ENCODE assay signal across 14 cellular contexts in the genomic region with DNA sequence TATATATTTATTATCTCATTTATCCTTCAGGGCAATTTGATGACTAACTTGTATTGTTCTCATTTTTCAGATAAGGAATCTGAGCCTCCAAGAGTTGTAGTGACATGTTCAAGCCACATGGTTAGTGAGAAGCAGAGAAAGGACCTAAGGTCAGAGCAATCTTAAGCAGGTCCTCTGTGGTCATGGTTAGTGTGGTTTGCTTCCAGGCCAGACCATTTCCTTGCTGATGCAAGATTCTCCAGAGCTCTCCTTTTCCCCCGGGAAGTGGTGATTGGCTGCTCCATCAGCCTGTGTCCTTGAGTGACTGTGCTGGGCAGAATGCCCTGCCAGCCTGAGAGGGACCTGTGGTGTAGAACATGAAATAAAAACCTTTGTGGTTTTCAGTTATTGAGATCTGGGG.
A peak's percentile ranks its signal among the peaks of the same experiment; 100 is the strongest.
DNase-seq lines count a peak whose midpoint lies in the region; ATAC-seq and TF ChIP-seq lines count a peak whose summit lies in the region.
"Had no signal": no experiment of that assay in that cellular context is flagged by ENCODE, and none has a peak within 500 bp of the region (broad histone marks: within the 10 kb centered on the region; RNA-seq: fewer than 3 reads in every experiment).

No MANE protein-coding gene starts in this region.

- no peaks in the 10 kb centered on the region for H3K9me3 Mint-ChIP-seq in activated T-helper 1 cell treated with anti-CD3 and anti-CD28 coated beads, Interleukin-12 subunit alpha, Interleukin-12 subunit beta, Interleukin-2, Interleukin-4 antibody, amounts not matched to agents 30 ng/mL and 10 ng/mL and 1 ng/mL, durations not matched to agents 14 hours and 24 hours and 36 hours
- no peaks in the 10 kb centered on the region for H3K9me3 Mint-ChIP-seq in activated T-cell treated with anti-CD3 and anti-CD28 coated beads, Interleukin-2, amount 50 U/mL, for 4 hours
- H3K9me3 Mint-ChIP-seq: T-cell had no signal

- 10% methylated on average over 1 of the region's 1 CpG for WGBS in SK-N-SH (ENCODE audit: low lambda C conversion rate)
- 33 to 73% methylated on average over 1 of the region's 1 CpG for whole genome bisulfite sequencing in testis, 2 donors

- H3K9me3 ChIP-seq in SK-N-SH = no peaks in the 10 kb centered on the region
- no peaks in the 10 kb centered on the region for H3K9me3 ChIP-seq in fibroblast of lung (ENCODE audit: control insufficient read depth, insufficient read depth, low read depth, low read length)
- H3K9me3 ChIP-seq in testis = no peaks in the 10 kb centered on the region
- H3K9me3 ChIP-seq: tibial nerve had no signal

- TF ChIP-seq CTCF in SK-N-SH (IDR thresholded peaks at IDR 0.05) (no peak), fibroblast of lung (conservative IDR thresholded peaks at IDR 0.05 in 1 of 2, IDR thresholded peaks at IDR 0.05 in 1 of 2; ENCODE audit: low read depth in 1 of 2, low read length in 2 of 2) (no peak), testis (IDR thresholded peaks at IDR 0.05) (no peak)

- H2AFZ ChIP-seq in SK-N-SH (ENCODE audit: low read depth) = no peak overlapping the region
- no peak overlapping the region for H2AFZ ChIP-seq in fibroblast of lung (ENCODE audit: low read length)

- H3K4me3 ChIP-seq in SK-N-SH (ENCODE audit: low read depth in 2 of 2, low read length in 1 of 2) (no peak overlapping the region), fibroblast of lung (replicated peaks in 1 of 4; ENCODE audit: control extremely low read depth in 1 of 4, insufficient read depth in 1 of 4, low read depth in 3 of 4, low read length in 4 of 4) (no peak overlapping the region), testis (no peak overlapping the region)
- H3K4me3 ChIP-seq: tibial nerve had no signal

- TF ChIP-seq POLR2A in testis (IDR thresholded peaks at IDR 0.05) = no peak

- no peaks in the 10 kb centered on the region; a peak in 1 of 4 replicates for H3K4me1 ChIP-seq in SK-N-SH (ENCODE audit: control insufficient read depth in 1 of 2, insufficient read depth in 2 of 2, low read depth in 1 of 2, low read length in 1 of 2)
- H3K4me1 ChIP-seq in fibroblast of lung (ENCODE audit: control insufficient read depth, extremely low read depth, insufficient read depth, low read length) = no peaks in the 10 kb centered on the region
- H3K4me1 ChIP-seq in testis = no peaks in the 10 kb centered on the region
- H3K4me1 ChIP-seq: tibial nerve had no signal

- DNase-seq in SK-N-SH = no peak
- peak; percentile 37 for DNase-seq in RKO (ENCODE audit: low spot score)
- DNase-seq in fibroblast of lung (ENCODE audit: low read depth in 2 of 2) = peak; percentile 90 to 98
- DNase-seq in testis = peak; percentile 33
- DNase-seq in activated T-helper 1 cell treated with anti-CD3 and anti-CD28 coated beads, Interleukin-12 subunit alpha, Interleukin-12 subunit beta, Interleukin-2, Interleukin-4 antibody, amounts not matched to agents 30 ng/mL and 10 ng/mL and 1 ng/mL, durations not matched to agents 14 hours and 24 hours and 36 hours (ENCODE audit: low spot score) = no peak
- DNase-seq in activated T-cell treated with anti-CD3 and anti-CD28 coated beads, Interleukin-2, amount 50 U/mL, for 4 hours = no peak
- DNase-seq: activated T-cell treated with anti-CD3 and anti-CD28 coated beads, Interleukin-2, amount 50 U/mL, for 48 hours; CD4-positive, CD25-positive, alpha-beta regulatory T cell; NCI-H1436; stimulated activated CD4-positive, alpha-beta T cell treated with anti-CD3 and anti-CD28 coated beads, Interleukin-1b, Interleukin-23, amount 100 ng/mL, for 48 hours; T-cell had no signal

- H3K27ac ChIP-seq in SK-N-SH (ENCODE audit: low read depth in 2 of 2, low read length in 1 of 2) (no peak overlapping the region), fibroblast of lung (ENCODE audit: insufficient read depth, low read length) (no peak overlapping the region), testis (no peak overlapping the region)
- H3K27ac ChIP-seq: tibial nerve had no signal

- H3K27me3 ChIP-seq in SK-N-SH (ENCODE audit: insufficient read depth) (no peaks in the 10 kb centered on the region), fibroblast of lung (ENCODE audit: control insufficient read depth, insufficient read depth, low read length) (no peaks in the 10 kb centered on the region), testis (no peaks in the 10 kb centered on the region)
- H3K27me3 ChIP-seq: tibial nerve had no signal

- H3K9ac ChIP-seq in SK-N-SH (no peak overlapping the region), fibroblast of lung (ENCODE audit: insufficient read depth, low read length) (no peak overlapping the region)

- ATAC-seq in SK-N-SH treated with all-trans-retinoic acid at 6 μM for 48 hours (no peak; the same call in 2 of the 3 replicates), GM21529 (IDR thresholded peaks at IDR 0.05; ENCODE audit: unreplicated experiment) (no peak)
- ATAC-seq in activated T-cell treated with anti-CD3 and anti-CD28 coated beads, Interleukin-2, amount 50 U/mL, for 4 hours = no peak
- ATAC-seq: T-cell had no signal

- no peak for TF ChIP-seq RAD21 in SK-N-SH (IDR thresholded peaks at IDR 0.05; ENCODE audit: low read length)

- no peaks in the 10 kb centered on the region for H3K79me2 ChIP-seq in SK-N-SH (ENCODE audit: insufficient read depth)
- H3K79me2 ChIP-seq in fibroblast of lung (ENCODE audit: control insufficient read depth, insufficient read depth, low read length) = no peaks in the 10 kb centered on the region

- no peaks in the 10 kb centered on the region for H4K20me1 ChIP-seq in SK-N-SH (ENCODE audit: insufficient read depth)
- H4K20me1 ChIP-seq in fibroblast of lung (ENCODE audit: control insufficient read depth, extremely low read depth, insufficient read depth, low read length) = no peaks in the 10 kb centered on the region

- H3F3A ChIP-seq in SK-N-SH (replicated peaks; ENCODE audit: insufficient read depth) = no peaks in the 10 kb centered on the region

- H3K36me3 ChIP-seq in SK-N-SH (replicated peaks in 1 of 2; ENCODE audit: control insufficient read depth in 1 of 2, insufficient read depth in 2 of 2, low read length in 1 of 2) (no peaks in the 10 kb centered on the region), fibroblast of lung (ENCODE audit: control insufficient read depth, insufficient read depth, low read length) (no peaks in the 10 kb centered on the region), testis (ENCODE audit: low read depth, missing control alignments) (no peaks in the 10 kb centered on the region)
- H3K36me3 ChIP-seq: tibial nerve had no signal

- no peak overlapping the region for H3K27ac Mint-ChIP-seq in activated T-helper 1 cell treated with anti-CD3 and anti-CD28 coated beads, Interleukin-12 subunit alpha, Interleukin-12 subunit beta, Interleukin-2, Interleukin-4 antibody, amounts not matched to agents 30 ng/mL and 10 ng/mL and 1 ng/mL, durations not matched to agents 14 hours and 24 hours and 36 hours
- H3K27ac Mint-ChIP-seq: CD4-positive, CD25-positive, alpha-beta regulatory T cell; T-cell had no signal

- H3K4me2 ChIP-seq in SK-N-SH (no peak overlapping the region), fibroblast of lung (ENCODE audit: extremely low read depth, insufficient read depth, low read length) (no peak overlapping the region)

- peaks cover 7% of the 10 kb centered on the region for H3K27me3 Mint-ChIP-seq in activated T-helper 1 cell treated with anti-CD3 and anti-CD28 coated beads, Interleukin-12 subunit alpha, Interleukin-12 subunit beta, Interleukin-2, Interleukin-4 antibody, amounts not matched to agents 30 ng/mL and 10 ng/mL and 1 ng/mL, durations not matched to agents 14 hours and 24 hours and 36 hours (ENCODE audit: insufficient read depth)
- H3K27me3 Mint-ChIP-seq in activated T-cell treated with anti-CD3 and anti-CD28 coated beads, Interleukin-2, amount 50 U/mL, for 4 hours (ENCODE audit: low read depth) = no peaks in the 10 kb centered on the region
- H3K27me3 Mint-ChIP-seq: CD4-positive, CD25-positive, alpha-beta regulatory T cell; T-cell had no signal

- CTCF ChIA-PET in SK-N-SH (lab: Yijun Ruan, JAX) = interaction anchor here (1.0 kb wide), 1 partner anchor 10 kb away, joined by 3 read pairs; no protein-coding TSS in a partner anchor

- intact Hi-C loops in testis (cut with DNase I; ENCODE audit: low total_unique reads) = no loop called here
- intact Hi-C loops in activated T-helper 1 cell treated with anti-CD3 and anti-CD28 coated beads, Interleukin-12 subunit alpha, Interleukin-12 subunit beta, Interleukin-2, Interleukin-4 antibody, amounts not matched to agents 30 ng/mL and 10 ng/mL and 1 ng/mL, durations not matched to agents 14 hours and 24 hours and 36 hours (cut with micrococcal nuclease) = no loop called here

- H3K36me3 Mint-ChIP-seq in activated T-helper 1 cell treated with anti-CD3 and anti-CD28 coated beads, Interleukin-12 subunit alpha, Interleukin-12 subunit beta, Interleukin-2, Interleukin-4 antibody, amounts not matched to agents 30 ng/mL and 10 ng/mL and 1 ng/mL, durations not matched to agents 14 hours and 24 hours and 36 hours (ENCODE audit: low read depth) = peaks cover 4% of the 10 kb centered on the region
- no peaks in the 10 kb centered on the region for H3K36me3 Mint-ChIP-seq in activated T-cell treated with anti-CD3 and anti-CD28 coated beads, Interleukin-2, amount 50 U/mL, for 4 hours (ENCODE audit: insufficient read depth)
- H3K36me3 Mint-ChIP-seq: CD4-positive, CD25-positive, alpha-beta regulatory T cell had no signal

- H3K4me1 Mint-ChIP-seq in activated T-helper 1 cell treated with anti-CD3 and anti-CD28 coated beads, Interleukin-12 subunit alpha, Interleukin-12 subunit beta, Interleukin-2, Interleukin-4 antibody, amounts not matched to agents 30 ng/mL and 10 ng/mL and 1 ng/mL, durations not matched to agents 14 hours and 24 hours and 36 hours (ENCODE audit: low read depth) = no peaks in the 10 kb centered on the region
- no peaks in the 10 kb centered on the region for H3K4me1 Mint-ChIP-seq in activated T-cell treated with anti-CD3 and anti-CD28 coated beads, Interleukin-2, amount 50 U/mL, for 4 hours (ENCODE audit: low read depth)
- H3K4me1 Mint-ChIP-seq: CD4-positive, CD25-positive, alpha-beta regulatory T cell; T-cell had no signal

- POLR2A ChIA-PET in SK-N-SH (lab: Yijun Ruan, JAX) = no interaction called here

- no peaks in the 10 kb centered on the region for H3K9me2 ChIP-seq in SK-N-SH

- TF ChIP-seq EP300 in SK-N-SH (IDR thresholded peaks at IDR 0.05; ENCODE audit: borderline replicate concordance in 1 of 2, low read depth in 1 of 2, low read length in 1 of 2) = no peak

- no peak overlapping the region for H3K4me3 Mint-ChIP-seq in activated T-helper 1 cell treated with anti-CD3 and anti-CD28 coated beads, Interleukin-12 subunit alpha, Interleukin-12 subunit beta, Interleukin-2, Interleukin-4 antibody, amounts not matched to agents 30 ng/mL and 10 ng/mL and 1 ng/mL, durations not matched to agents 14 hours and 24 hours and 36 hours
- H3K4me3 Mint-ChIP-seq in activated T-cell treated with anti-CD3 and anti-CD28 coated beads, Interleukin-2, amount 50 U/mL, for 4 hours = no peak overlapping the region
- H3K4me3 Mint-ChIP-seq: CD4-positive, CD25-positive, alpha-beta regulatory T cell; T-cell had no signal

Comparison
In these comparisons a context has a peak if more than half of its experiments do, and no peak if none do; other contexts are left out.
1. DNase-seq: peak in RKO (single experiment), fibroblast of lung (2 of 2) and testis (single experiment); none in SK-N-SH (single experiment), activated T-helper 1 cell treated with anti-CD3 and anti-CD28 coated beads, Interleukin-12 subunit alpha, Interleukin-12 subunit beta, Interleukin-2, Interleukin-4 antibody, amounts not matched to agents 30 ng/mL and 10 ng/mL and 1 ng/mL, durations not matched to agents 14 hours and 24 hours and 36 hours (single experiment) and activated T-cell treated with anti-CD3 and anti-CD28 coated beads, Interleukin-2, amount 50 U/mL, for 4 hours (single experiment).